In genomic region chr11:102495161-102496042, GRCh38 we compare ENCODE assay signal across 9 cellular contexts. TPM values are rescaled to one million over a fixed set of nuclear protein-coding genes. Genes with fewer than 3 reads are reported as not detected.
DNase-seq lines count a peak whose midpoint lies in the region; ATAC-seq and TF ChIP-seq lines count a peak whose summit lies in the region.
"Had no signal": no experiment of that assay in that cellular context is flagged by ENCODE, and none has a peak within 500 bp of the region (broad histone marks: within the 10 kb centered on the region; RNA-seq: fewer than 3 reads in every experiment).

No MANE protein-coding gene starts in this region.

- H3K27me3 ChIP-seq in SJSA1 (replicated peaks) = no peaks in the 10 kb centered on the region
- H3K27me3 ChIP-seq in mammary epithelial cell (ENCODE audit: insufficient read depth, low read length) = no peaks in the 10 kb centered on the region

- H3K36me3 ChIP-seq in SJSA1 = no peaks in the 10 kb centered on the region
- H3K36me3 ChIP-seq in mammary epithelial cell (ENCODE audit: insufficient read depth, low read length) = no peaks in the 10 kb centered on the region

- dilution Hi-C loops in mammary epithelial cell (cut with HindIII; ENCODE audit: low sequenced_read_pairs) = no loop called here

- TF ChIP-seq POLR2A in NB4 (IDR thresholded peaks at IDR 0.05; ENCODE audit: extremely low read depth, insufficient read length) = no peak

- no peak overlapping the region for H2AFZ ChIP-seq in mammary epithelial cell (ENCODE audit: low read depth, low read length)

- in situ Hi-C loops in GM13976 (cut with MboI; ENCODE audit: low sequenced_read_pairs, unreplicated experiment) = loop anchor here (5.0 to 25.0 kb wide), 3 partner anchors 108 to 211 kb away; no protein-coding TSS in a partner anchor
- in situ Hi-C loops in mammary epithelial cell (cut with MboI; ENCODE audit: low sequenced_read_pairs in 2 of 2) = loop anchor here (5.0 to 25.0 kb wide), 4 partner anchors 108 to 211 kb away; no protein-coding TSS in a partner anchor

- ATAC-seq in HG02759 (IDR thresholded peaks at IDR 0.05; ENCODE audit: unreplicated experiment) = peak; percentile 81

- H3K27ac ChIP-seq in SJSA1 (peak overlapping the region; percentile 24; the same call in 1 of the 2 replicates), mammary epithelial cell (ENCODE audit: insufficient read depth, low read depth, low read length) (no peak overlapping the region)

- intact Hi-C loops in mammary epithelial cell (cut with micrococcal nuclease) = loop anchor here (1.0 to 10.0 kb wide), 10 partner anchors 42 to 633 kb away; partner anchors contain the start of gene BIRC2

- H3K79me2 ChIP-seq in mammary epithelial cell (ENCODE audit: insufficient read depth, low read length) = no peaks in the 10 kb centered on the region

- H3K4me1 ChIP-seq in SJSA1 (replicated peaks) = peaks cover 10% of the 10 kb centered on the region
- peaks cover 17% of the 10 kb centered on the region for H3K4me1 ChIP-seq in mammary epithelial cell (ENCODE audit: insufficient read depth, low read length)

- peak; percentile 71 for TF ChIP-seq CTCF in AG10803 (conservative IDR thresholded peaks at IDR 0.05; ENCODE audit: low read length)
- TF ChIP-seq CTCF in GM13976 (IDR thresholded peaks at IDR 0.05; ENCODE audit: borderline replicate concordance, control extremely low read depth, extremely low read depth, insufficient read depth, missing control alignments) = no peak
- TF ChIP-seq CTCF in NB4 (IDR thresholded peaks at IDR 0.05; ENCODE audit: low read depth, low read length) = peak; percentile 52
- TF ChIP-seq CTCF in mammary epithelial cell (conservative IDR thresholded peaks at IDR 0.05 in 1 of 2, IDR thresholded peaks at IDR 0.05 in 1 of 2; ENCODE audit: extremely low read depth in 1 of 2, insufficient read depth in 1 of 2, low read depth in 1 of 2, low read length in 2 of 2) = peak; percentile 54 to 55

- H3K4me2 ChIP-seq in mammary epithelial cell (ENCODE audit: insufficient read depth, low read depth, low read length) = no peak overlapping the region

- no peaks in the 10 kb centered on the region for H4K20me1 ChIP-seq in mammary epithelial cell (ENCODE audit: insufficient read depth, low read length)

- H3K4me3 ChIP-seq in AG10803 (ENCODE audit: low read length) (no peak overlapping the region), NB4 (ENCODE audit: low read depth, low read length) (no peak overlapping the region), SJSA1 (no peak overlapping the region), mammary epithelial cell (replicated peaks in 1 of 3; ENCODE audit: insufficient read depth in 1 of 3, low read depth in 2 of 3, low read length in 3 of 3) (no peak overlapping the region)

- no peaks in the 10 kb centered on the region for H3K9me3 ChIP-seq in SJSA1 (replicated peaks)
- H3K9me3 ChIP-seq in mammary epithelial cell (replicated peaks; ENCODE audit: insufficient read depth, low read length) = no peaks in the 10 kb centered on the region

- BruUV-seq in mammary epithelial cell (replicated peaks; lab: Mats Ljungman, UMichigan) = no TSS peak

- CTCF ChIA-PET in mammary epithelial cell (lab: Charles Lee; ENCODE audit: low non-redundant PET) = interaction anchor here (0.7 kb wide), 2 partner anchors 23 to 153 kb away, joined by 4 to 5 read pairs; no protein-coding TSS in a partner anchor

- DNase-seq in AG10803 (ENCODE audit: low read depth) (peak; percentile 90), GM13976 (ENCODE audit: low spot score) (peak; percentile 55), NB4 (ENCODE audit: low read depth) (peak; percentile 84), SJSA1 (ENCODE audit: low read depth in 1 of 2, low spot score in 2 of 2) (peak in 1 of 2 experiments; percentile 62), mammary epithelial cell (peak; percentile 70), inferior parietal cortex (ENCODE audit: extremely low spot score) (peak; percentile 95)
- peak; percentile 7 for DNase-seq in stimulated activated CD8-positive, alpha-beta memory T cell treated with anti-CD3 and anti-CD28 coated beads, Interleukin-15, amount 100 ng/mL, for 1 hour (ENCODE audit: low read depth)

- 49% methylated on average over 12 of the region's 12 CpGs for WGBS in mammary epithelial cell (ENCODE audit: low coverage, missing lambda C conversion rate)

- no peak overlapping the region for H3K9ac ChIP-seq in mammary epithelial cell (ENCODE audit: insufficient read depth, low read length)

RNA-seq across cellular contexts. Expression of gene MMP7, which starts 35.1 kb away (rescaled TPM):
- total RNA-seq in SJSA1 (2014; rRNA removed; shearing (Covaris generic)) = 0.34 TPM in 1 of 2 replicates, not detected in the other
- 10 to 100 TPM in 1 of 2 donors, not detected in 1; 13.8 TPM for total RNA-seq in mammary epithelial cell
- 3.6 TPM for polyA plus RNA-seq in mammary epithelial cell
- not detected for polyA minus RNA-seq in mammary epithelial cell
- total RNA-seq: activated CD8-positive, alpha-beta memory T cell treated with anti-CD3 and anti-CD28 coated beads for 36 hours had no signal

RNA-seq across cellular contexts. Expression of gene TMEM123, which starts 42.8 kb away (rescaled TPM):
- 196 and 263 TPM in 2 replicates for total RNA-seq in SJSA1 (2014; rRNA removed; shearing (Covaris generic))
- 100 to 1,000 TPM in 1 of 2 donors, 10 to 100 TPM in 1; 96.9 to 111 TPM for total RNA-seq in mammary epithelial cell
- 169 TPM for polyA plus RNA-seq in mammary epithelial cell
- 63.6 TPM for polyA minus RNA-seq in mammary epithelial cell
